25 cellular contexts compared by ENCODE assay signal in the genomic region with DNA sequence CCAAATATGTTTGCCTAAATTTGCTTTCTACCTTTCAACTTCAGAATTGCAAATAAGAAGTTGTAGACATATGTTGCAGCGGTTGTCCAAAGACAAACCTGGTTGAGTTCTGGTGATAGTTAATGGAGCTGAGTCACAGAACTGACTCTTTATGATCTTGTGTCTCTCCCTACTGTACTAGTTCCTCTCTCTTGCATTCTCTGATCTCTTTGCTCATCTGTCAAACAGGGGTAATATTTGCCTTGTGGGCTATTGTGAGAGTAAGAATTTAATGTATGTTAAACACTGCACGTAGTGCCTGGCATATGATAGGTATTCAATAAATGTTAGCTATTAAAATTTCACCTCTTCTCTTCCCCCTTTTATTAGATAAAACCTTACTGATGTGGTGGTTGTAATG.
DNase-seq lines count a peak whose midpoint lies in the region; ATAC-seq, FAIRE-seq and TF ChIP-seq lines count a peak whose summit lies in the region.
"Had no signal": no experiment of that assay in that cellular context is flagged by ENCODE, and none has a peak within 500 bp of the region (broad histone marks: within the 10 kb centered on the region; RNA-seq: fewer than 3 reads in every experiment).

No MANE protein-coding gene starts in this region.

- H2BK12ac ChIP-seq in H9 (ENCODE audit: insufficient read length, low read depth, low read length): no peak overlapping the region
- H2BK12ac ChIP-seq in H1 (ENCODE audit: low read depth, low read length): no peak overlapping the region

- ATAC-seq in Right ventricle myocardium superior (ENCODE audit: poor library complexity): no peak
- ATAC-seq: A549; CD8-positive, alpha-beta T cell; T-helper 17 cell had no signal

- H3K79me2 ChIP-seq in H9 (ENCODE audit: insufficient read depth, low read length) (no peaks in the 10 kb centered on the region), H1 (ENCODE audit: control insufficient read depth in 1 of 2, insufficient read depth in 2 of 2, low read length in 2 of 2) (no peaks in the 10 kb centered on the region), smooth muscle cell (ENCODE audit: low read depth) (peaks cover 4% of the 10 kb centered on the region)

- H3K4me3 ChIP-seq in HUES64 (ENCODE audit: low read length) (no peak overlapping the region), H1 (ENCODE audit: extremely low read depth in 1 of 4, insufficient read depth in 2 of 4, low read depth in 3 of 4, low read length in 4 of 4) (no peak overlapping the region), smooth muscle cell (no peak overlapping the region)
- H3K4me3 ChIP-seq: A549, Peyer's patch had no signal

- H4K5ac ChIP-seq in H9 (ENCODE audit: insufficient read length, low read depth, low read length): no peak overlapping the region
- H4K5ac ChIP-seq in H1 (ENCODE audit: insufficient read length, low read depth, low read length): peak overlapping the region; percentile 77

- no peak overlapping the region for H2BK20ac ChIP-seq in H9 (ENCODE audit: low read depth, low read length, poor library complexity, severe bottlenecking)
- H2BK20ac ChIP-seq in H1 (ENCODE audit: low read length): peak overlapping the region; percentile 49; the same call in 1 of the 2 replicates

- H3K56ac ChIP-seq in H9 (ENCODE audit: insufficient read length, low read depth, low read length) (no peak overlapping the region), H1 (replicated peaks; ENCODE audit: insufficient read length, low read depth, low read length) (no peak overlapping the region)

- peaks cover 21 to 54% (median 32%) of the 10 kb centered on the region in 3 experiments for H3K36me3 Mint-ChIP-seq in H9 (ENCODE audit: insufficient read depth in 1 of 3, low read depth in 3 of 3)

- POLR2A ChIA-PET in H1 (lab: Charles Lee; ENCODE audit: partially characterized antibody): interaction anchor here (1.2 kb wide), 1 partner anchor 284 kb away, joined by 5 read pairs; no protein-coding TSS in a partner anchor

- H3K36me3 ChIP-seq in HUES64 (ENCODE audit: insufficient read depth, low read length) (peaks cover 19% of the 10 kb centered on the region), H1 (ENCODE audit: control insufficient read depth in 2 of 4, insufficient read depth in 4 of 4, low read length in 3 of 4) (peaks cover 0 to 10% (median 5%) of the 10 kb centered on the region in 4 experiments; a peak in 4 of 8 replicates), smooth muscle cell (ENCODE audit: low read depth) (peaks cover 24% of the 10 kb centered on the region)

- H3K9me3 Mint-ChIP-seq in H9: peaks cover 15 to 21% of the 10 kb centered on the region in 2 experiments

- H3K23me2 ChIP-seq in H9 (ENCODE audit: insufficient read length, low read depth, low read length, poor library complexity, severe bottlenecking): no peaks in the 10 kb centered on the region
- H3K23me2 ChIP-seq in H1 (ENCODE audit: low read depth, low read length): no peaks in the 10 kb centered on the region

- H3K27me3 ChIP-seq in H9 (ENCODE audit: insufficient read depth, low read length): no peaks in the 10 kb centered on the region
- H3K27me3 ChIP-seq in HUES64 (ENCODE audit: insufficient read depth, low read length): no peaks in the 10 kb centered on the region
- H3K27me3 ChIP-seq in H1 (replicated peaks in 1 of 4; ENCODE audit: control insufficient read depth in 3 of 4, extremely low read depth in 1 of 4, insufficient read depth in 3 of 4, low read length in 3 of 4): no peaks in the 10 kb centered on the region
- no peaks in the 10 kb centered on the region for H3K27me3 ChIP-seq in smooth muscle cell (ENCODE audit: low read depth)
- H3K27me3 ChIP-seq: Peyer's patch had no signal

- H3K27me3 Mint-ChIP-seq in H9 (ENCODE audit: low read depth): no peaks in the 10 kb centered on the region
- H3K27me3 Mint-ChIP-seq: T-helper 17 cell had no signal

- TF ChIP-seq CTCF in H9 (conservative IDR thresholded peaks at IDR 0.05): no peak
- TF ChIP-seq CTCF in H1 (IDR thresholded peaks at IDR 0.05; ENCODE audit: control extremely low read depth in 1 of 3, insufficient read depth in 1 of 3, low read depth in 1 of 3, low read length in 3 of 3): no peak
- no peak for TF ChIP-seq CTCF in smooth muscle cell (IDR thresholded peaks at IDR 0.05; ENCODE audit: borderline replicate concordance, insufficient read depth, poor library complexity, severe bottlenecking)

- no peak for TF ChIP-seq POLR2A in H1 (IDR thresholded peaks at IDR 0.05; ENCODE audit: control extremely low read depth in 1 of 2, low read depth in 2 of 2, low read length in 2 of 2)

- H3K9me3 ChIP-seq in H9 (ENCODE audit: control insufficient read depth, low read depth, low read length) (peaks cover 5% of the 10 kb centered on the region), HUES64 (ENCODE audit: insufficient read depth, low read depth, low read length) (peaks cover 9% of the 10 kb centered on the region; the same call in 1 of the 2 replicates), H1 (ENCODE audit: insufficient read depth in 2 of 2, low read depth in 1 of 2, low read length in 1 of 2) (peaks cover 5 to 6% of the 10 kb centered on the region in 2 experiments; a peak in 3 of 4 replicates), smooth muscle cell (replicated peaks; ENCODE audit: low read depth) (no peaks in the 10 kb centered on the region)

- H3K4ac ChIP-seq in H9 (ENCODE audit: low read depth, low read length): no peak overlapping the region
- H3K4ac ChIP-seq in H1 (replicated peaks; ENCODE audit: insufficient read length, low read depth, low read length): no peak overlapping the region

- H3K4me2 ChIP-seq in H9 (ENCODE audit: insufficient read depth, insufficient read length, low read length) (no peak overlapping the region), H1 (ENCODE audit: insufficient read depth in 1 of 2, low read depth in 2 of 2, low read length in 2 of 2) (no peak overlapping the region), smooth muscle cell (no peak overlapping the region)
- H3K4me2 ChIP-seq: A549, SK-N-SH had no signal

- DNase-seq in H9 (no peak), H1 (ENCODE audit: low read depth in 1 of 2, low spot score in 2 of 2) (no peak), smooth muscle cell (lab: John Stamatoyannopoulos, UW; ENCODE audit: unreplicated experiment) (no peak), DMS153 (lab: John Stamatoyannopoulos, UW) (no peak), Right ventricle myocardium superior (no peak), NCI-H1105 (lab: John Stamatoyannopoulos, UW) (no peak)
- DNase-seq: AML-193; C1 segment of cervical spinal cord; CD8-positive, alpha-beta T cell; DND-41; NCI-H1048; NCI-H1417 treated with DMSO at 0.1 percent for 48 hours; NCI-H1694 treated with DMSO at 0.1 percent for 48 hours; NCI-H2081; NCI-H2171; NCI-H226; NCI-H510A; NCI-H69; Peyer's patch; SIG-M5; SK-N-SH; T-helper 17 cell had no signal

- no peak overlapping the region for H3K27ac ChIP-seq in H9 (ENCODE audit: insufficient read length, low read depth, low read length)
- 0 out of 2 replicates have a peak overlapping the region, but pooled peaks have one; percentile 34 for H3K27ac ChIP-seq in HUES64 (ENCODE audit: low read depth, low read length)
- H3K27ac ChIP-seq in H1 (ENCODE audit: low read depth, low read length): 0 out of 2 replicates have a peak overlapping the region, but pooled peaks have one; percentile 24
- H3K27ac ChIP-seq in smooth muscle cell (ENCODE audit: low read depth): peak overlapping the region; percentile 13
- H3K27ac ChIP-seq: A549, Peyer's patch had no signal

- H3K9ac ChIP-seq in H9 (ENCODE audit: extremely low read depth, insufficient read length, low read length): no peak overlapping the region
- no peak overlapping the region for H3K9ac ChIP-seq in HUES64 (ENCODE audit: low read depth, low read length)
- no peak overlapping the region for H3K9ac ChIP-seq in H1 (replicated peaks in 1 of 4; ENCODE audit: extremely low read depth in 1 of 4, low read depth in 3 of 4, low read length in 3 of 4)
- no peak overlapping the region for H3K9ac ChIP-seq in smooth muscle cell (ENCODE audit: low read depth)
- H3K9ac ChIP-seq: SK-N-SH had no signal

- H4K91ac ChIP-seq in H9 (ENCODE audit: insufficient read length, low read depth, low read length): no peak overlapping the region
- no peak overlapping the region for H4K91ac ChIP-seq in H1 (replicated peaks; ENCODE audit: insufficient read length, low read length)

- H3K18ac ChIP-seq in H9 (ENCODE audit: insufficient read length, low read depth, low read length): no peak overlapping the region
- 0 out of 2 replicates have a peak overlapping the region, but pooled peaks have one; percentile 14 for H3K18ac ChIP-seq in H1 (ENCODE audit: extremely low read depth, low read length)

- H2BK15ac ChIP-seq in H9 (ENCODE audit: low read depth, low read length) (no peak overlapping the region), H1 (ENCODE audit: low read length) (no peak overlapping the region)

- peaks cover 49 to 53% of the 10 kb centered on the region in 2 experiments for H3K4me1 Mint-ChIP-seq in H9
- H3K4me1 Mint-ChIP-seq: T-helper 17 cell had no signal

- H4K20me1 ChIP-seq in H9 (ENCODE audit: control insufficient read depth, insufficient read depth, insufficient read length) (no peaks in the 10 kb centered on the region), H1 (replicated peaks in 1 of 2; ENCODE audit: control insufficient read depth in 1 of 2, insufficient read depth in 2 of 2, low read length in 2 of 2) (no peaks in the 10 kb centered on the region), smooth muscle cell (ENCODE audit: low read depth) (no peaks in the 10 kb centered on the region)

- WGBS in H9 (ENCODE audit: extremely low coverage, insufficient read length, low lambda C conversion rate): no CpG with 5 or more reads among the region's 2 CpGs
- WGBS in HUES64: 92% methylated on average over 1 of the region's 2 CpGs
- WGBS in H1 (ENCODE audit: extremely low coverage in 1 of 2, insufficient coverage in 1 of 2, insufficient read length in 1 of 2, insufficient replicate concordance in 2 of 2, low coverage in 1 of 2, low lambda C conversion rate in 2 of 2, missing lambda C conversion rate in 1 of 2), 2 experiments: 94% methylated on average over 2 of the region's 2 CpGs; no CpG with 5 or more reads in 1 of the 2 experiments
- 66% methylated on average over 2 of the region's 2 CpGs for WGBS in smooth muscle cell (ENCODE audit: low lambda C conversion rate)

- no peaks in the 10 kb centered on the region for H3K79me1 ChIP-seq in H9 (ENCODE audit: insufficient read depth, low read depth, low read length, poor library complexity, severe bottlenecking)
- H3K79me1 ChIP-seq in H1 (ENCODE audit: low read depth, low read length): no peaks in the 10 kb centered on the region

- H3K23ac ChIP-seq in H9 (ENCODE audit: insufficient read length, low read depth, low read length): no peak overlapping the region
- no peak overlapping the region for H3K23ac ChIP-seq in H1 (ENCODE audit: insufficient read length)

- H4K8ac ChIP-seq in H9 (replicated peaks; ENCODE audit: insufficient read length, low read depth, low read length): no peak overlapping the region
- no peak overlapping the region for H4K8ac ChIP-seq in H1 (ENCODE audit: extremely low read depth, insufficient read depth, low read length)

- no peak overlapping the region for H3T11ph ChIP-seq in H9 (ENCODE audit: low read length)

- no peak for FAIRE-seq in H1 (lab: Jason Lieb, UNC)
- FAIRE-seq: A549, H54 had no signal

- H2BK120ac ChIP-seq in H9 (ENCODE audit: low read depth, low read length, poor library complexity, severe bottlenecking) (no peak overlapping the region), H1 (replicated peaks; ENCODE audit: low read depth, low read length) (peak overlapping the region; percentile 18)

- H3K4me3 Mint-ChIP-seq in H9: no peak overlapping the region
- H3K4me3 Mint-ChIP-seq: CD8-positive, alpha-beta T cell; T-helper 17 cell had no signal

- H3K27ac Mint-ChIP-seq in H9: peak overlapping the region in 2 of 3 experiments; percentile 46 to 93; a peak in 3 of 7 replicates
- H3K27ac Mint-ChIP-seq: CD8-positive, alpha-beta T cell; T-helper 17 cell had no signal

- H3F3A ChIP-seq in smooth muscle cell (ENCODE audit: low read depth): no peaks in the 10 kb centered on the region

- CTCF ChIA-PET in H1 (lab: Charles Lee; ENCODE audit: partially characterized antibody): interaction anchor here (0.6 to 1.1 kb wide), 3 partner anchors 13 to 463 kb away, joined by 3 read pairs; no protein-coding TSS in a partner anchor

- H2AK5ac ChIP-seq in H9 (ENCODE audit: insufficient read length, low read length): no peak overlapping the region
- H2AK5ac ChIP-seq in H1 (ENCODE audit: low read depth, low read length): no peak overlapping the region

- H3K14ac ChIP-seq in H9 (ENCODE audit: insufficient read depth, low read length) (no peak overlapping the region), H1 (ENCODE audit: insufficient read length) (no peak overlapping the region)

- H2AFZ ChIP-seq in H9 (ENCODE audit: low read length) (no peak overlapping the region), H1 (ENCODE audit: low read length) (no peak overlapping the region), smooth muscle cell (ENCODE audit: low read depth) (no peak overlapping the region)

- intact Hi-C loops in Right ventricle myocardium superior (cut with DNase I): no loop called here

- H2BK5ac ChIP-seq in H9 (ENCODE audit: insufficient read length, low read length): no peak overlapping the region
- H2BK5ac ChIP-seq in H1 (ENCODE audit: low read depth, low read length): no peak overlapping the region

- no peak for TF ChIP-seq EP300 in H1 (IDR thresholded peaks at IDR 0.05; ENCODE audit: borderline replicate concordance in 1 of 2, low read depth in 2 of 2, low read length in 2 of 2)

- peaks cover 4% of the 10 kb centered on the region for H3K4me1 ChIP-seq in H9 (ENCODE audit: insufficient read depth, low read length)
- peaks cover 40% of the 10 kb centered on the region for H3K4me1 ChIP-seq in HUES64 (ENCODE audit: insufficient read depth, low read length)
- H3K4me1 ChIP-seq in H1 (replicated peaks in 1 of 4; ENCODE audit: control insufficient read depth in 3 of 4, insufficient read depth in 4 of 4, low read length in 3 of 4): peaks cover 13 to 24% (median 19%) of the 10 kb centered on the region in 4 experiments; a peak in 6 of 7 replicates
- H3K4me1 ChIP-seq in smooth muscle cell (ENCODE audit: low read depth): peaks cover 13% of the 10 kb centered on the region
- H3K4me1 ChIP-seq: A549, Peyer's patch had no signal

- no peak for TF ChIP-seq RAD21 in H1 (IDR thresholded peaks at IDR 0.05 in 1 of 2, conservative IDR thresholded peaks at IDR 0.05 in 1 of 2; ENCODE audit: low read depth in 2 of 2, low read length in 2 of 2)
